ENCODE assay signal across 9 cellular contexts in the genomic region with DNA sequence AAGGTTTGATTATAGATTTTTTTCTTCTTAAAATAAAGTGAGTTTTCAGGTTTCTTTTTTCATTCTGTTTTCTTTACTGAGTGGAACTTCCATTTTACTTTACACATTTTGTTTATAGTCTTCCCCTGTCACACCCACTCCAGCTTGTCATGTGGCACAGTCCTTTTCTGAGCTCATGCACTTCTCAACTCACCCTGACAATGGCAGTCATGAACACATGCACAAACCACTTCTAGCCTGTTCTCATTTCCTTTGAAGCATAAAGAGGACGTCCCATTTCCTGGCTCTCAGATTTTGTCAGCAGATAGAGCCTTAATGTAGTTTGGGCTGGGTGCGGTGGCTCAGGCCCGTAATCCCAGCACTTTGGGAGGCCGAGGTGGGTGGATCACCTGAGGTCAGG.
DNase-seq lines count a peak whose midpoint lies in the region; ATAC-seq and TF ChIP-seq lines count a peak whose summit lies in the region.
"Had no signal": no experiment of that assay in that cellular context is flagged by ENCODE, and none has a peak within 500 bp of the region (broad histone marks: within the 10 kb centered on the region; RNA-seq: fewer than 3 reads in every experiment).

No MANE protein-coding gene starts in this region.

- H3K4me1 Mint-ChIP-seq in activated T-cell treated with anti-CD3 and anti-CD28 coated beads, Interleukin-2, amount 50 U/mL, for 4 hours (ENCODE audit: low read depth) = peaks cover 3% of the 10 kb centered on the region
- peaks cover 8% of the 10 kb centered on the region for H3K4me1 Mint-ChIP-seq in activated T-cell treated with anti-CD3 and anti-CD28 coated beads, Interleukin-2, amount 50 U/mL, for 24 hours (ENCODE audit: low read depth)
- H3K4me1 Mint-ChIP-seq in activated CD4-positive, alpha-beta T cell treated with anti-CD3 and anti-CD28 coated beads, Interleukin-2, amount 10 ng/mL, durations not matched to agents 7 days and 5 days = peaks cover 15% of the 10 kb centered on the region

- TF ChIP-seq CTCF in spleen (IDR thresholded peaks at IDR 0.05 in 8 of 11, conservative IDR thresholded peaks at IDR 0.05 in 3 of 11) = peak in 3 of 11 experiments; percentile 11 to 24 (median 22)

- no peak for TF ChIP-seq POLR2A in spleen (IDR thresholded peaks at IDR 0.05)

- H3K27ac ChIP-seq in spleen = peak overlapping the region in 5 of 8 donors; percentile 32 to 61 (median 55)

- H3K36me3 Mint-ChIP-seq in activated T-cell treated with anti-CD3 and anti-CD28 coated beads, Interleukin-2, amount 50 U/mL, for 4 hours (ENCODE audit: insufficient read depth) = no peaks in the 10 kb centered on the region
- no peaks in the 10 kb centered on the region for H3K36me3 Mint-ChIP-seq in activated T-cell treated with anti-CD3 and anti-CD28 coated beads, Interleukin-2, amount 50 U/mL, for 24 hours (ENCODE audit: low read depth)
- peaks cover 1% of the 10 kb centered on the region for H3K36me3 Mint-ChIP-seq in activated CD4-positive, alpha-beta T cell treated with anti-CD3 and anti-CD28 coated beads, Interleukin-2, amount 10 ng/mL, durations not matched to agents 7 days and 5 days (ENCODE audit: low read depth)

- peak; percentile 52 to 70 for ATAC-seq in activated T-cell treated with anti-CD3 and anti-CD28 coated beads, Interleukin-2, amount 50 U/mL, for 4 hours
- ATAC-seq in HG03378 (IDR thresholded peaks at IDR 0.05; ENCODE audit: unreplicated experiment) (peak; percentile 69), HG03039 (IDR thresholded peaks at IDR 0.05; ENCODE audit: unreplicated experiment) (no peak), GM21447 (IDR thresholded peaks at IDR 0.05; ENCODE audit: unreplicated experiment) (no peak)

- no peak overlapping the region for H3K4me3 Mint-ChIP-seq in activated T-cell treated with anti-CD3 and anti-CD28 coated beads, Interleukin-2, amount 50 U/mL, for 4 hours
- H3K4me3 Mint-ChIP-seq in activated T-cell treated with anti-CD3 and anti-CD28 coated beads, Interleukin-2, amount 50 U/mL, for 24 hours = no peak overlapping the region
- H3K4me3 Mint-ChIP-seq in activated CD4-positive, alpha-beta T cell treated with anti-CD3 and anti-CD28 coated beads, Interleukin-2, amount 10 ng/mL, durations not matched to agents 7 days and 5 days = no peak overlapping the region

- H3K36me3 ChIP-seq in spleen = no peaks in the 10 kb centered on the region

- H3K27ac Mint-ChIP-seq in activated T-cell treated with anti-CD3 and anti-CD28 coated beads, Interleukin-2, amount 50 U/mL, for 24 hours = no peak overlapping the region
- H3K27ac Mint-ChIP-seq in activated CD4-positive, alpha-beta T cell treated with anti-CD3 and anti-CD28 coated beads, Interleukin-2, amount 10 ng/mL, durations not matched to agents 7 days and 5 days = no peak overlapping the region

- H3K27me3 Mint-ChIP-seq in activated T-cell treated with anti-CD3 and anti-CD28 coated beads, Interleukin-2, amount 50 U/mL, for 4 hours (ENCODE audit: low read depth) = no peaks in the 10 kb centered on the region
- H3K27me3 Mint-ChIP-seq in activated T-cell treated with anti-CD3 and anti-CD28 coated beads, Interleukin-2, amount 50 U/mL, for 24 hours = no peaks in the 10 kb centered on the region
- no peaks in the 10 kb centered on the region for H3K27me3 Mint-ChIP-seq in activated CD4-positive, alpha-beta T cell treated with anti-CD3 and anti-CD28 coated beads, Interleukin-2, amount 10 ng/mL, durations not matched to agents 7 days and 5 days

- WGBS in spleen, 5 donors = 3 to 15% (median 5%) methylated on average over 4 of the region's 4 CpGs

- no peak for DNase-seq in activated T-cell treated with anti-CD3 and anti-CD28 coated beads, Interleukin-2, amount 50 U/mL, for 4 hours
- DNase-seq in activated T-cell treated with anti-CD3 and anti-CD28 coated beads, Interleukin-2, amount 50 U/mL, for 24 hours = no peak
- peak; percentile 85 for DNase-seq in activated CD4-positive, alpha-beta T cell treated with anti-CD3 and anti-CD28 coated beads, Interleukin-2, amount 10 ng/mL, durations not matched to agents 7 days and 5 days
- DNase-seq in spleen (no peak), NCI-H1092 (lab: John Stamatoyannopoulos, UW) (no peak)
- DNase-seq: NCI-H1105 treated with DMSO at 0.1 percent for 48 hours had no signal

- H3K9me3 ChIP-seq in spleen = peaks cover 0 to 3% (median 0%) of the 10 kb centered on the region in 8 donors

- POLR2A ChIA-PET in activated CD4-positive, alpha-beta T cell treated with anti-CD3 and anti-CD28 coated beads, Interleukin-2, amount 10 ng/mL, durations not matched to agents 7 days and 5 days (lab: Charles Lee) = interaction anchor here (1.2 kb wide), 1 partner anchor 236 kb away, joined by 4 read pairs; no protein-coding TSS in a partner anchor

- intact Hi-C loops in spleen (cut with DNase I; ENCODE audit: low total_unique reads) = no loop called here

- no peak overlapping the region for H3K4me3 ChIP-seq in spleen

- no peaks in the 10 kb centered on the region for H3K9me3 Mint-ChIP-seq in activated T-cell treated with anti-CD3 and anti-CD28 coated beads, Interleukin-2, amount 50 U/mL, for 4 hours
- peaks cover 3% of the 10 kb centered on the region for H3K9me3 Mint-ChIP-seq in activated T-cell treated with anti-CD3 and anti-CD28 coated beads, Interleukin-2, amount 50 U/mL, for 24 hours
- H3K9me3 Mint-ChIP-seq in activated CD4-positive, alpha-beta T cell treated with anti-CD3 and anti-CD28 coated beads, Interleukin-2, amount 10 ng/mL, durations not matched to agents 7 days and 5 days = peaks cover 6% of the 10 kb centered on the region

- CTCF ChIA-PET in activated CD4-positive, alpha-beta T cell treated with anti-CD3 and anti-CD28 coated beads, Interleukin-2, amount 10 ng/mL, durations not matched to agents 7 days and 5 days (lab: Charles Lee) = interaction anchor here (1.0 to 2.1 kb wide), 4 partner anchors 15 to 177 kb away, joined by 3 to 13 read pairs (median 4); a partner anchor contains a TSS

- H3K4me1 ChIP-seq in spleen = peaks cover 0 to 31% (median 20%) of the 10 kb centered on the region in 6 donors

- peaks cover 0 to 6% (median 0%) of the 10 kb centered on the region in 7 donors for H3K27me3 ChIP-seq in spleen (replicated peaks in 1 of 7)

Comparison
In these comparisons a context has a peak if more than half of its experiments do, and no peak if none do; other contexts are left out.
1. ATAC-seq: peak in activated T-cell treated with anti-CD3 and anti-CD28 coated beads, Interleukin-2, amount 50 U/mL, for 4 hours (2 of 2) and HG03378 (single experiment); none in HG03039 (single experiment) and GM21447 (single experiment).